Comparison of ENCODE assay signal across 30 cellular contexts in genomic region chr11:113484223-113484622, GRCh38. TPM values are rescaled to one million over a fixed set of nuclear protein-coding genes. Genes with fewer than 3 reads are reported as not detected.
"Had no signal": no experiment of that assay in that cellular context is flagged by ENCODE, and none has a peak within 500 bp of the region (broad histone marks: within the 10 kb centered on the region; RNA-seq: fewer than 3 reads in every experiment).

No MANE protein-coding gene starts in this region.

- H3K27me3 ChIP-seq: ascending aorta had no signal

- H3K4me3 ChIP-seq: ascending aorta, cardiac muscle cell, MG63, PC-9 had no signal

- H3K4me3 Mint-ChIP-seq: activated CD4-positive, alpha-beta T cell treated with anti-CD3 and anti-CD28 coated beads, Interleukin-2, amount 10 ng/mL, durations not matched to agents 24 days and 14 days; activated CD8-positive, alpha-beta T cell treated with anti-CD3 and anti-CD28 coated beads, Interleukin-2, amount 10 ng/mL, durations not matched to agents 7 days and 5 days; activated naive CD4-positive, alpha-beta T cell treated with anti-CD3 and anti-CD28 coated beads, Interleukin-2, amount 50 U/mL, for 24 hours; activated naive CD8-positive, alpha-beta T cell treated with anti-CD3 and anti-CD28 coated beads, Interleukin-2, amount 10 ng/mL, durations not matched to agents 7 days and 5 days; activated T-cell treated with anti-CD3 and anti-CD28 coated beads, Interleukin-2, amount 50 U/mL, for 24 hours; central memory CD8-positive, alpha-beta T cell had no signal

- H3K4me1 Mint-ChIP-seq: activated CD4-positive, alpha-beta T cell treated with anti-CD3 and anti-CD28 coated beads, Interleukin-2, amount 10 ng/mL, durations not matched to agents 24 days and 14 days; activated naive CD4-positive, alpha-beta T cell treated with anti-CD3 and anti-CD28 coated beads, Interleukin-2, amount 50 U/mL, for 24 hours; activated naive CD8-positive, alpha-beta T cell treated with anti-CD3 and anti-CD28 coated beads, Interleukin-2, amount 10 ng/mL, durations not matched to agents 7 days and 5 days; central memory CD8-positive, alpha-beta T cell had no signal

- DNase-seq: activated CD4-positive, alpha-beta T cell treated with anti-CD3 and anti-CD28 coated beads, Interleukin-2, amount 10 ng/mL, durations not matched to agents 24 days and 14 days; activated CD4-positive, alpha-beta T cell treated with anti-CD3 and anti-CD28 coated beads, Interleukin-2, amount 50 U/mL, for 48 hours; activated CD8-positive, alpha-beta T cell treated with anti-CD3 and anti-CD28 coated beads, Interleukin-2, amount 10 ng/mL, durations not matched to agents 7 days and 5 days; activated gamma-delta T cell; activated naive CD4-positive, alpha-beta T cell treated with Interleukin-2 at 50 U/mL for 16 hours; activated naive CD8-positive, alpha-beta T cell treated with anti-CD3 and anti-CD28 coated beads, Interleukin-2, amount 10 ng/mL, durations not matched to agents 7 days and 5 days; activated T-cell treated with anti-CD3 and anti-CD28 coated beads, Interleukin-2, amount 50 U/mL, for 24 hours; amygdala; Kasumi-1; KG1; MG63; NCI-H1092; NCI-H187 treated with DMSO at 0.1 percent for 48 hours; NCI-H2081; NCI-H446; NCI-H510A treated with DMSO at 0.1 percent for 48 hours; NCI-H748 treated with DMSO at 0.1 percent for 48 hours; NK-92 treated with Interleukin-12 subunit alpha and Interleukin-12 subunit beta, amount 100 ng/mL, for 24 hours; PC-9; Right ventricle myocardium superior; T1000 had no signal

- ATAC-seq: activated CD8-positive, alpha-beta T cell treated with anti-CD3 and anti-CD28 coated beads, Interleukin-2, amount 10 ng/mL, durations not matched to agents 7 days and 5 days had no signal

- H3K27ac ChIP-seq: ascending aorta, cardiac muscle cell, PC-9 had no signal

- H3K4me1 ChIP-seq: ascending aorta had no signal

- H3K9me3 ChIP-seq: ascending aorta, MG63 had no signal

- H3K9me3 Mint-ChIP-seq: activated CD4-positive, alpha-beta T cell treated with anti-CD3 and anti-CD28 coated beads, Interleukin-2, amount 10 ng/mL, durations not matched to agents 24 days and 14 days; activated naive CD4-positive, alpha-beta T cell treated with anti-CD3 and anti-CD28 coated beads, Interleukin-2, amount 50 U/mL, for 24 hours; activated naive CD8-positive, alpha-beta T cell treated with anti-CD3 and anti-CD28 coated beads, Interleukin-2, amount 10 ng/mL, durations not matched to agents 7 days and 5 days; activated T-cell treated with anti-CD3 and anti-CD28 coated beads, Interleukin-2, amount 50 U/mL, for 24 hours; activated T-helper 2 cell treated with anti-CD3 and anti-CD28 coated beads, Interferon-gamma antibody, Interleukin-2, Interleukin-4, amounts not matched to agents 10 μg/mL and 5 μg/mL and 100 μg/mL, durations not matched to agents 14 hours and 24 hours and 36 hours; central memory CD8-positive, alpha-beta T cell had no signal

- H3K27ac Mint-ChIP-seq: activated CD4-positive, alpha-beta T cell treated with anti-CD3 and anti-CD28 coated beads, Interleukin-2, amount 10 ng/mL, durations not matched to agents 24 days and 14 days; activated CD8-positive, alpha-beta T cell treated with anti-CD3 and anti-CD28 coated beads, Interleukin-2, amount 10 ng/mL, durations not matched to agents 7 days and 5 days; activated naive CD4-positive, alpha-beta T cell treated with anti-CD3 and anti-CD28 coated beads, Interleukin-2, amount 50 U/mL, for 24 hours; activated naive CD8-positive, alpha-beta T cell treated with anti-CD3 and anti-CD28 coated beads, Interleukin-2, amount 10 ng/mL, durations not matched to agents 7 days and 5 days; activated T-cell treated with anti-CD3 and anti-CD28 coated beads, Interleukin-2, amount 50 U/mL, for 24 hours; activated T-helper 2 cell treated with anti-CD3 and anti-CD28 coated beads, Interferon-gamma antibody, Interleukin-2, Interleukin-4, amounts not matched to agents 10 μg/mL and 5 μg/mL and 100 μg/mL, durations not matched to agents 14 hours and 24 hours and 36 hours had no signal

- H3K36me3 ChIP-seq: ascending aorta, cardiac muscle cell, MG63 had no signal

- H3K36me3 Mint-ChIP-seq: activated naive CD4-positive, alpha-beta T cell treated with anti-CD3 and anti-CD28 coated beads, Interleukin-2, amount 50 U/mL, for 24 hours; activated naive CD8-positive, alpha-beta T cell treated with anti-CD3 and anti-CD28 coated beads, Interleukin-2, amount 10 ng/mL, durations not matched to agents 7 days and 5 days had no signal

RNA-seq across cellular contexts. Expression of gene DRD2, which starts 9.0 kb away (rescaled TPM):
- total RNA-seq: activated CD4-positive, alpha-beta T cell treated with anti-CD3 and anti-CD28 coated beads, Interleukin-2, amount 10 ng/mL, durations not matched to agents 24 days and 14 days; activated CD8-positive, alpha-beta T cell treated with anti-CD3 and anti-CD28 coated beads, Interleukin-2, amount 10 ng/mL, durations not matched to agents 7 days and 5 days; activated naive CD8-positive, alpha-beta T cell treated with anti-CD3 and anti-CD28 coated beads, Interleukin-2, amount 10 ng/mL, durations not matched to agents 7 days and 5 days; ascending aorta; chondrocyte; OCI-LY7; PC-9; Right ventricle myocardium superior; T-helper 1 cell treated with Interleukin-12 subunit alpha and Interleukin-12 subunit beta and Interleukin-4 antibody, amounts not matched to agents 30 ng/mL and 1 ng/mL, for 36 hours; T-helper 2 cell treated with Interferon-gamma antibody and Interleukin-4, amounts not matched to agents 100 ng/mL and 5 ng/mL, for 36 hours had no signal
